In the genomic region with DNA sequence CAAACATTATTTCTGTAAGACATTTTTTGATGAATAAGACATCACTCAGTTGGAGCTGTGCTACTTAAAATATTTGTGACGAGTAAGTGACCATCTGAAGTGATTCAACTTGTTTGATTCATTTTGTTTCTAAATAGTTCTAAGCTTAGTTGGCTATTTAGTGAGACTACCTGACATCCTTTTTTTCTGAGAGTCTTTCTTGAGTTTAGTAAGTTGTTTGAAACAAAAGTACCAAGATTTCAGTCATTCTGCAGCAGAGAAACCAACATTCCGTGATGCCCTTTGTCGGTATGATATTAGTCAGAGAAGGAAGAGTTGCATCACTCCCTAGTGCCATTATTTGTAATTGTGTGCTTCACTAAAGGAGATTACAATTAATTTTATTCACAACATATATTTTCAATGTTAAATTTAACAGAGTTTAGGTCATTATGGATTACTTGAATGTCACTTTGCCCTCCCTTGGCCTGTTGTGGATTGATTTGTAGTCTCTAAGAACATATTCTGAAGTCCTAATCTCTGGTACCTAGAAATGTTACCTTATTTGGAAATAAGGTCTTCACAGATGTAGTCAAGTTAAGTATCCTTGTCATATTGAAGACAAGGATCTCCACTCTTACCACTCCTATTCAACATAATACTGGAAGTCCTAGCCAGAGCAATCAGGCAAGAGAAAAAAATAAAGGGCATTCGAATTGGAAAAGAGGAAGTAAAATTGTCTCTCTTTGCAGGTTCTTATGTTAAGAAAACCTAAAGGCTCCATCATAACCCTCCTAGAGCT, we compare ENCODE assay signal across 11 cellular contexts.
A peak's percentile ranks its signal among the peaks of the same experiment; 100 is the strongest.
DNase-seq lines count a peak whose midpoint lies in the region; ATAC-seq and TF ChIP-seq lines count a peak whose summit lies in the region.
"Had no signal": no experiment of that assay in that cellular context is flagged by ENCODE, and none has a peak within 500 bp of the region (broad histone marks: within the 10 kb centered on the region; RNA-seq: fewer than 3 reads in every experiment).

No MANE protein-coding gene starts in this region.

- peak overlapping the region; percentile 46 to 63 for H3K27ac ChIP-seq in thoracic aorta
- H3K27ac ChIP-seq: ovary had no signal

- CTCF ChIA-PET in WTC11 (lab: Charles Lee) = no interaction called here

- DNase-seq in natural killer cell treated with Interleukin-12 subunit alpha and Interleukin-12 subunit beta and Interleukin-15 and Interleukin-18, amount 100 ng/mL, for 72 hours (ENCODE audit: low spot score) = no peak
- DNase-seq in natural killer cell = no peak
- DNase-seq in HPDE6-E6E7 (ENCODE audit: extremely low spot score) = peak; percentile 25
- DNase-seq in cardiac fibroblast (ENCODE audit: low read depth in 2 of 2) = peak; percentile 66 to 91
- DNase-seq in thoracic aorta (ENCODE audit: low spot score) = no peak
- DNase-seq in DMS153 treated with DMSO at 0.1 percent for 48 hours (lab: John Stamatoyannopoulos, UW; ENCODE audit: unreplicated experiment) = no peak
- DNase-seq in SHP77 (lab: John Stamatoyannopoulos, UW) = no peak
- no peak for DNase-seq in WTC11 (ENCODE audit: low spot score)
- DNase-seq: CD4-positive, CD25-positive, alpha-beta regulatory T cell; ovary had no signal

- peaks cover 10% of the 10 kb centered on the region for H3K36me3 Mint-ChIP-seq in natural killer cell treated with Interleukin-12 subunit alpha and Interleukin-12 subunit beta and Interleukin-15 and Interleukin-18, amount 100 ng/mL, for 72 hours
- H3K36me3 Mint-ChIP-seq in natural killer cell = no peaks in the 10 kb centered on the region
- H3K36me3 Mint-ChIP-seq in WTC11 = no peaks in the 10 kb centered on the region
- H3K36me3 Mint-ChIP-seq: brain; CD4-positive, CD25-positive, alpha-beta regulatory T cell had no signal

- peak overlapping the region; percentile 27 for H3K4me3 Mint-ChIP-seq in natural killer cell treated with Interleukin-12 subunit alpha and Interleukin-12 subunit beta and Interleukin-15 and Interleukin-18, amount 100 ng/mL, for 72 hours
- H3K4me3 Mint-ChIP-seq in natural killer cell (no peak overlapping the region), WTC11 (no peak overlapping the region)
- H3K4me3 Mint-ChIP-seq: brain; CD4-positive, CD25-positive, alpha-beta regulatory T cell had no signal

- peaks cover 15 to 31% of the 10 kb centered on the region in 2 donors for H3K4me1 ChIP-seq in thoracic aorta (ENCODE audit: control insufficient read depth in 1 of 2, low read depth in 2 of 2)

- POLR2A ChIA-PET in WTC11 (lab: Charles Lee) = no interaction called here

- H3K4me3 ChIP-seq in cardiac fibroblast (replicated peaks in 1 of 2; ENCODE audit: low read depth in 2 of 2, low read length in 2 of 2) = no peak overlapping the region
- no peak overlapping the region for H3K4me3 ChIP-seq in thoracic aorta
- H3K4me3 ChIP-seq: ovary had no signal

- ATAC-seq in natural killer cell treated with Interleukin-12 subunit alpha and Interleukin-12 subunit beta and Interleukin-15 and Interleukin-18, amount 100 ng/mL, for 72 hours = peak; percentile 50 to 84
- ATAC-seq in natural killer cell (no peak), thoracic aorta (ENCODE audit: insufficient number of reproducible peaks, low FRiP score, low read depth) (peak; percentile 65), WTC11 (no peak)

- peak overlapping the region; percentile 22 to 82 for H3K27ac Mint-ChIP-seq in natural killer cell treated with Interleukin-12 subunit alpha and Interleukin-12 subunit beta and Interleukin-15 and Interleukin-18, amount 100 ng/mL, for 72 hours
- no peak overlapping the region for H3K27ac Mint-ChIP-seq in natural killer cell
- H3K27ac Mint-ChIP-seq in WTC11 = no peak overlapping the region
- H3K27ac Mint-ChIP-seq: brain; CD4-positive, CD25-positive, alpha-beta regulatory T cell had no signal

- H3K36me3 ChIP-seq in thoracic aorta = no peaks in the 10 kb centered on the region
- H3K36me3 ChIP-seq: ovary had no signal

- H3K9me3 ChIP-seq in thoracic aorta = no peaks in the 10 kb centered on the region
- H3K9me3 ChIP-seq: ovary had no signal

- H3K27me3 ChIP-seq in thoracic aorta (replicated peaks; ENCODE audit: insufficient read depth) = no peaks in the 10 kb centered on the region
- H3K27me3 ChIP-seq: ovary had no signal

- peaks cover 6% of the 10 kb centered on the region in 2 donors for H3K27me3 Mint-ChIP-seq in natural killer cell treated with Interleukin-12 subunit alpha and Interleukin-12 subunit beta and Interleukin-15 and Interleukin-18, amount 100 ng/mL, for 72 hours
- H3K27me3 Mint-ChIP-seq in natural killer cell (ENCODE audit: low read depth in 2 of 2) (peaks cover 7 to 18% of the 10 kb centered on the region in 2 donors), WTC11 (ENCODE audit: low read depth) (no peaks in the 10 kb centered on the region)
- H3K27me3 Mint-ChIP-seq: brain had no signal

- intact Hi-C loops in natural killer cell (cut with micrococcal nuclease) = no loop called here

- TF ChIP-seq CTCF in natural killer cell (IDR thresholded peaks at IDR 0.05) (no peak), cardiac fibroblast (IDR thresholded peaks at IDR 0.05; ENCODE audit: low read depth, low read length) (no peak), thoracic aorta (IDR thresholded peaks at IDR 0.05) (no peak), WTC11 (IDR thresholded peaks at IDR 0.05) (no peak)

- H3K4me1 Mint-ChIP-seq in natural killer cell treated with Interleukin-12 subunit alpha and Interleukin-12 subunit beta and Interleukin-15 and Interleukin-18, amount 100 ng/mL, for 72 hours (ENCODE audit: low read depth in 2 of 2) = peaks cover 0 to 21% of the 10 kb centered on the region in 2 donors
- H3K4me1 Mint-ChIP-seq in natural killer cell (no peaks in the 10 kb centered on the region), WTC11 (peaks cover 5% of the 10 kb centered on the region; the same call in 1 of the 2 replicates)
- H3K4me1 Mint-ChIP-seq: brain; CD4-positive, CD25-positive, alpha-beta regulatory T cell had no signal

- peaks cover 4% of the 10 kb centered on the region for H3K9me3 Mint-ChIP-seq in natural killer cell treated with Interleukin-12 subunit alpha and Interleukin-12 subunit beta and Interleukin-15 and Interleukin-18, amount 100 ng/mL, for 72 hours
- peaks cover 0 to 2% of the 10 kb centered on the region in 2 donors for H3K9me3 Mint-ChIP-seq in natural killer cell
- peaks cover 3% of the 10 kb centered on the region; the same call in 1 of the 2 replicates for H3K9me3 Mint-ChIP-seq in WTC11

TF ChIP-seq in WTC11, 78 proteins besides CTCF, POLR2A, EP300 and RAD21 (continues in another document):
- TF ChIP-seq, protein P1, sequence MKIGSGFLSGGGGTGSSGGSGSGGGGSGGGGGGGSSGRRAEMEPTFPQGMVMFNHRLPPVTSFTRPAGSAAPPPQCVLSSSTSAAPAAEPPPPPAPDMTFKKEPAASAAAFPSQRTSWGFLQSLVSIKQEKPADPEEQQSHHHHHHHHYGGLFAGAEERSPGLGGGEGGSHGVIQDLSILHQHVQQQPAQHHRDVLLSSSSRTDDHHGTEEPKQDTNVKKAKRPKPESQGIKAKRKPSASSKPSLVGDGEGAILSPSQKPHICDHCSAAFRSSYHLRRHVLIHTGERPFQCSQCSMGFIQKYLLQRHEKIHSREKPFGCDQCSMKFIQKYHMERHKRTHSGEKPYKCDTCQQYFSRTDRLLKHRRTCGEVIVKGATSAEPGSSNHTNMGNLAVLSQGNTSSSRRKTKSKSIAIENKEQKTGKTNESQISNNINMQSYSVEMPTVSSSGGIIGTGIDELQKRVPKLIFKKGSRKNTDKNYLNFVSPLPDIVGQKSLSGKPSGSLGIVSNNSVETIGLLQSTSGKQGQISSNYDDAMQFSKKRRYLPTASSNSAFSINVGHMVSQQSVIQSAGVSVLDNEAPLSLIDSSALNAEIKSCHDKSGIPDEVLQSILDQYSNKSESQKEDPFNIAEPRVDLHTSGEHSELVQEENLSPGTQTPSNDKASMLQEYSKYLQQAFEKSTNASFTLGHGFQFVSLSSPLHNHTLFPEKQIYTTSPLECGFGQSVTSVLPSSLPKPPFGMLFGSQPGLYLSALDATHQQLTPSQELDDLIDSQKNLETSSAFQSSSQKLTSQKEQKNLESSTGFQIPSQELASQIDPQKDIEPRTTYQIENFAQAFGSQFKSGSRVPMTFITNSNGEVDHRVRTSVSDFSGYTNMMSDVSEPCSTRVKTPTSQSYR (CRISPR knock-in tag; IDR thresholded peaks at IDR 0.05) = no peak
- TF ChIP-seq ZNF138 (CRISPR knock-in tag; conservative IDR thresholded peaks at IDR 0.05) (no peak), SOX15 (CRISPR knock-in tag; IDR thresholded peaks at IDR 0.05) (no peak)
- TF ChIP-seq, protein P2, sequence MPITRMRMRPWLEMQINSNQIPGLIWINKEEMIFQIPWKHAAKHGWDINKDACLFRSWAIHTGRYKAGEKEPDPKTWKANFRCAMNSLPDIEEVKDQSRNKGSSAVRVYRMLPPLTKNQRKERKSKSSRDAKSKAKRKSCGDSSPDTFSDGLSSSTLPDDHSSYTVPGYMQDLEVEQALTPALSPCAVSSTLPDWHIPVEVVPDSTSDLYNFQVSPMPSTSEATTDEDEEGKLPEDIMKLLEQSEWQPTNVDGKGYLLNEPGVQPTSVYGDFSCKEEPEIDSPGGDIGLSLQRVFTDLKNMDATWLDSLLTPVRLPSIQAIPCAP (CRISPR knock-in tag; IDR thresholded peaks at IDR 0.05) = no peak
- TF ChIP-seq, protein P3, sequence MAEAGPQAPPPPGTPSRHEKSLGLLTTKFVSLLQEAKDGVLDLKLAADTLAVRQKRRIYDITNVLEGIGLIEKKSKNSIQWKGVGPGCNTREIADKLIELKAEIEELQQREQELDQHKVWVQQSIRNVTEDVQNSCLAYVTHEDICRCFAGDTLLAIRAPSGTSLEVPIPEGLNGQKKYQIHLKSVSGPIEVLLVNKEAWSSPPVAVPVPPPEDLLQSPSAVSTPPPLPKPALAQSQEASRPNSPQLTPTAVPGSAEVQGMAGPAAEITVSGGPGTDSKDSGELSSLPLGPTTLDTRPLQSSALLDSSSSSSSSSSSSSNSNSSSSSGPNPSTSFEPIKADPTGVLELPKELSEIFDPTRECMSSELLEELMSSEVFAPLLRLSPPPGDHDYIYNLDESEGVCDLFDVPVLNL (CRISPR knock-in tag; IDR thresholded peaks at IDR 0.05; ENCODE audit: borderline replicate concordance, low read depth) = no peak
- TF ChIP-seq, protein P4, sequence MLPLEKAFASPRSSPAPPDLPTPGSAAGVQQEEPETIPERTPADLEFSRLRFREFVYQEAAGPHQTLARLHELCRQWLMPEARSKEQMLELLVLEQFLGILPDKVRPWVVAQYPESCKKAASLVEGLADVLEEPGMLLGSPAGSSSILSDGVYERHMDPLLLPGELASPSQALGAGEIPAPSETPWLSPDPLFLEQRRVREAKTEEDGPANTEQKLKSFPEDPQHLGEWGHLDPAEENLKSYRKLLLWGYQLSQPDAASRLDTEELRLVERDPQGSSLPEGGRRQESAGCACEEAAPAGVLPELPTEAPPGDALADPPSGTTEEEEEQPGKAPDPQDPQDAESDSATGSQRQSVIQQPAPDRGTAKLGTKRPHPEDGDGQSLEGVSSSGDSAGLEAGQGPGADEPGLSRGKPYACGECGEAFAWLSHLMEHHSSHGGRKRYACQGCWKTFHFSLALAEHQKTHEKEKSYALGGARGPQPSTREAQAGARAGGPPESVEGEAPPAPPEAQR (CRISPR knock-in tag; IDR thresholded peaks at IDR 0.05) = no peak

Comparison
In these comparisons a context has a peak if more than half of its experiments do, and no peak if none do; other contexts are left out.
1. ATAC-seq: peak in natural killer cell treated with Interleukin-12 subunit alpha and Interleukin-12 subunit beta and Interleukin-15 and Interleukin-18, amount 100 ng/mL, for 72 hours (2 of 2) and thoracic aorta (single experiment); none in natural killer cell (0 of 3) and WTC11 (single experiment).
2. H3K27ac Mint-ChIP-seq: peak in natural killer cell treated with Interleukin-12 subunit alpha and Interleukin-12 subunit beta and Interleukin-15 and Interleukin-18, amount 100 ng/mL, for 72 hours (2 of 2); none in natural killer cell (0 of 2) and WTC11 (single experiment).
3. DNase-seq: peak in HPDE6-E6E7 (single experiment) and cardiac fibroblast (2 of 2); none in natural killer cell treated with Interleukin-12 subunit alpha and Interleukin-12 subunit beta and Interleukin-15 and Interleukin-18, amount 100 ng/mL, for 72 hours (single experiment), natural killer cell (single experiment), thoracic aorta (single experiment), DMS153 treated with DMSO at 0.1 percent for 48 hours (single experiment), SHP77 (0 of 2) and WTC11 (single experiment).